10 cellular contexts compared by ENCODE assay signal in genomic region chr19:33273881-33274662, GRCh38. TPM values are rescaled to one million over a fixed set of nuclear protein-coding genes. Genes with fewer than 3 reads are reported as not detected.
A peak's percentile ranks its signal among the peaks of the same experiment; 100 is the strongest.
DNase-seq lines count a peak whose midpoint lies in the region; ATAC-seq, FAIRE-seq and TF ChIP-seq lines count a peak whose summit lies in the region.
"Had no signal": no experiment of that assay in that cellular context is flagged by ENCODE, and none has a peak within 500 bp of the region (broad histone marks: within the 10 kb centered on the region; RNA-seq: fewer than 3 reads in every experiment).

No MANE protein-coding gene starts in this region.

- no peak overlapping the region for H4K8ac ChIP-seq in mesendoderm (ENCODE audit: low read depth, low read length)

- H3K27me3 ChIP-seq in BJ (ENCODE audit: control insufficient read depth, insufficient read depth, low read length) (no peaks in the 10 kb centered on the region), keratinocyte (ENCODE audit: control insufficient read depth, extremely low read depth, insufficient read depth, low read length) (no peaks in the 10 kb centered on the region), mesendoderm (ENCODE audit: insufficient read depth, low read length, poor library complexity) (no peaks in the 10 kb centered on the region)
- H3K27me3 ChIP-seq: breast epithelium had no signal

- no peak overlapping the region for H3K18ac ChIP-seq in mesendoderm (ENCODE audit: low read length)

- H3K36me3 ChIP-seq in BJ (ENCODE audit: control insufficient read depth, insufficient read depth, low read length): no peaks in the 10 kb centered on the region
- H3K36me3 ChIP-seq in keratinocyte (ENCODE audit: control insufficient read depth in 2 of 2, extremely low read depth in 1 of 2, insufficient read depth in 2 of 2, low read length in 2 of 2): no peaks in the 10 kb centered on the region
- H3K36me3 ChIP-seq in mesendoderm (ENCODE audit: control insufficient read depth, insufficient read depth, low read length): no peaks in the 10 kb centered on the region
- H3K36me3 ChIP-seq: breast epithelium, HAP-1 had no signal

- H3K23ac ChIP-seq in mesendoderm (ENCODE audit: low read length): no peak overlapping the region

- H3K4me2 ChIP-seq in keratinocyte (ENCODE audit: control insufficient read depth, extremely low read depth, insufficient read depth, low read depth, low read length) (peak overlapping the region; percentile 25), mesendoderm (ENCODE audit: low read length) (no peak overlapping the region)

- CTCF ChIA-PET in BJ (lab: Yijun Ruan, JAX): interaction anchor here (0.7 kb wide), 1 partner anchor 23 kb away, joined by 3 read pairs; no protein-coding TSS in a partner anchor
- CTCF ChIA-PET in activated naive CD4-positive, alpha-beta T cell treated with anti-CD3 and anti-CD28 coated beads for 36 hours (lab: Charles Lee): no interaction called here

- H3K4me3 ChIP-seq in BJ (ENCODE audit: low read depth, low read length) (no peak overlapping the region), keratinocyte (ENCODE audit: control insufficient read depth in 2 of 3, extremely low read depth in 1 of 3, insufficient read depth in 2 of 3, low read depth in 1 of 3, low read length in 3 of 3) (no peak overlapping the region), mesendoderm (ENCODE audit: low read length) (no peak overlapping the region)
- H3K4me3 ChIP-seq: HAP-1 had no signal

- H3K4me1 ChIP-seq in keratinocyte (ENCODE audit: control insufficient read depth, extremely low read depth, insufficient read depth, low read length) (peaks cover 18% of the 10 kb centered on the region), mesendoderm (ENCODE audit: control insufficient read depth, low read depth, low read length) (peaks cover 2% of the 10 kb centered on the region)

- peak; percentile 89 for FAIRE-seq in keratinocyte (lab: Jason Lieb, UNC)

- WGBS in mesendoderm (ENCODE audit: extremely low coverage, insufficient coverage, low lambda C conversion rate): no CpG with 5 or more reads among the region's 16 CpGs

- intact Hi-C loops in activated naive CD4-positive, alpha-beta T cell treated with anti-CD3 and anti-CD28 coated beads for 36 hours (cut with micrococcal nuclease): no loop called here

- TF ChIP-seq CTCF in BJ (IDR thresholded peaks at IDR 0.05; ENCODE audit: insufficient read depth, low read depth, low read length) (no peak), keratinocyte (optimal IDR thresholded peaks at IDR 0.05 in 1 of 3, IDR thresholded peaks at IDR 0.05 in 1 of 3, conservative IDR thresholded peaks at IDR 0.05 in 1 of 3; ENCODE audit: extremely low read depth in 1 of 3, insufficient read depth in 2 of 3, low read length in 3 of 3) (no peak)

- dilution Hi-C loops in keratinocyte (cut with MboI; ENCODE audit: extremely low pct_ligation_motif_present, low sequenced_read_pairs): no loop called here

- peaks cover 2% of the 10 kb centered on the region for H3K27me3 Mint-ChIP-seq in activated naive CD4-positive, alpha-beta T cell treated with anti-CD3 and anti-CD28 coated beads for 36 hours (ENCODE audit: low read depth)

- H3K36me3 Mint-ChIP-seq in activated naive CD4-positive, alpha-beta T cell treated with anti-CD3 and anti-CD28 coated beads for 36 hours (ENCODE audit: low read depth): no peaks in the 10 kb centered on the region

- no peak overlapping the region for H2BK120ac ChIP-seq in mesendoderm (ENCODE audit: low read depth, low read length)

- no peak overlapping the region for H2AK5ac ChIP-seq in mesendoderm (ENCODE audit: low read length)

- no peaks in the 10 kb centered on the region for H3K79me1 ChIP-seq in mesendoderm (ENCODE audit: low read length)

- POLR2A ChIA-PET in BJ (lab: Charles Lee): no interaction called here

- H2BK15ac ChIP-seq in mesendoderm (replicated peaks; ENCODE audit: low read depth): no peak overlapping the region

- peaks cover 2% of the 10 kb centered on the region for H3K4me1 Mint-ChIP-seq in activated naive CD4-positive, alpha-beta T cell treated with anti-CD3 and anti-CD28 coated beads for 36 hours (ENCODE audit: low read depth)

- H3K9me3 ChIP-seq in keratinocyte (ENCODE audit: control insufficient read depth, low read depth, low read length): no peaks in the 10 kb centered on the region
- H3K9me3 ChIP-seq: breast epithelium, HAP-1 had no signal

- peak overlapping the region; percentile 77 for H2AFZ ChIP-seq in keratinocyte (ENCODE audit: control insufficient read depth, low read length)

- DNase-seq in BJ (ENCODE audit: low read depth) (peak; percentile 29), Kasumi-1 (lab: John Stamatoyannopoulos, UW) (peak; percentile 95 to 96), keratinocyte (ENCODE audit: low read depth, low spot score) (peak; percentile 73), mesendoderm (no peak)
- peak; percentile 39 for DNase-seq in activated naive CD4-positive, alpha-beta T cell treated with anti-CD3 and anti-CD28 coated beads for 36 hours
- DNase-seq in stimulated activated CD4-positive, alpha-beta T cell treated with anti-CD3 and anti-CD28 coated beads, Interleukin-4, amount 100 ng/mL, for 24 hours: peak; percentile 49
- no peak for DNase-seq in effector CD4-positive, alpha-beta T cell

- peak overlapping the region; percentile 20 for H3K27ac ChIP-seq in keratinocyte (ENCODE audit: control insufficient read depth, insufficient read depth, low read length)
- no peak overlapping the region for H3K27ac ChIP-seq in mesendoderm (ENCODE audit: low read depth, low read length)

- H4K5ac ChIP-seq in mesendoderm (ENCODE audit: low read length): no peak overlapping the region

- no peak overlapping the region for H3K27ac Mint-ChIP-seq in activated naive CD4-positive, alpha-beta T cell treated with anti-CD3 and anti-CD28 coated beads for 36 hours

- H3K4me3 Mint-ChIP-seq in activated naive CD4-positive, alpha-beta T cell treated with anti-CD3 and anti-CD28 coated beads for 36 hours: no peak overlapping the region

- H3K9ac ChIP-seq in keratinocyte (ENCODE audit: control insufficient read depth, extremely low read depth, insufficient read depth, low read length): peak overlapping the region; percentile 33
- H3K9ac ChIP-seq in mesendoderm (ENCODE audit: low read length): no peak overlapping the region

- H2BK5ac ChIP-seq in mesendoderm (ENCODE audit: low read length): no peak overlapping the region

- H3K9me1 ChIP-seq in keratinocyte (ENCODE audit: control insufficient read depth, extremely low read depth, insufficient read depth, low read length): no peaks in the 10 kb centered on the region

- H3K79me2 ChIP-seq in keratinocyte (ENCODE audit: control insufficient read depth, insufficient read depth, low read length): no peaks in the 10 kb centered on the region
- H3K79me2 ChIP-seq in mesendoderm (ENCODE audit: control insufficient read depth, insufficient read depth, low read length): no peaks in the 10 kb centered on the region

- no peaks in the 10 kb centered on the region for H4K20me1 ChIP-seq in keratinocyte (ENCODE audit: control insufficient read depth, extremely low read depth, insufficient read depth, low read length)

- no peaks in the 10 kb centered on the region for H3K9me3 Mint-ChIP-seq in activated naive CD4-positive, alpha-beta T cell treated with anti-CD3 and anti-CD28 coated beads for 36 hours

- ATAC-seq in HG03460 (IDR thresholded peaks at IDR 0.05; ENCODE audit: unreplicated experiment): no peak

- H3K56ac ChIP-seq in mesendoderm (ENCODE audit: low read length): no peak overlapping the region

- H3K4ac ChIP-seq in mesendoderm (ENCODE audit: low read depth, low read length): no peak overlapping the region

RNA-seq across cellular contexts. Expression of gene CEBPA, which starts 28.3 kb away (rescaled TPM):
- polyA plus RNA-seq in BJ (2011; rRNA removed): 0.28 and 0.50 TPM in 2 replicates
- 0.41 and 0.43 TPM in 2 replicates for polyA minus RNA-seq in BJ (2011; rRNA and poly(A)+ RNA removed)
- total RNA-seq in activated naive CD4-positive, alpha-beta T cell treated with anti-CD3 and anti-CD28 coated beads for 36 hours: under 1 TPM; 0.10 TPM
- polyA plus RNA-seq in keratinocyte: 1.5 to 6.4 TPM (median 3.6 TPM) in 3 replicates
- polyA plus RNA-seq in keratinocyte (2011; ENCODE audit: low read depth): 14.5 TPM
- polyA plus RNA-seq in keratinocyte (2011; cell fraction: cytosol; rRNA removed): 1.3 and 1.9 TPM in 2 replicates
- polyA plus RNA-seq in keratinocyte (2011; cell fraction: nucleus; rRNA removed): 2.4 and 3.3 TPM in 2 replicates
- 2.0 and 21.4 TPM in 2 replicates for polyA plus RNA-seq in keratinocyte (2012; ENCODE audit: low replicate concordance)
- 1.9 to 4.6 TPM (median 2.1 TPM) in 3 replicates for polyA minus RNA-seq in keratinocyte
- 1.7 TPM for polyA minus RNA-seq in keratinocyte (2011; cell fraction: cytosol; rRNA and poly(A)+ RNA removed)
- polyA minus RNA-seq in keratinocyte (2011; cell fraction: nucleus; rRNA and poly(A)+ RNA removed): 1.5 and 4.0 TPM in 2 replicates
- 0.55 TPM for polyA plus RNA-seq in mesendoderm (2013, experiment 1 of 2)
- 0.62 TPM for polyA plus RNA-seq in mesendoderm (2013, experiment 2 of 2)

RNA-seq across cellular contexts. Expression of gene SLC7A10, which starts 48.4 kb away (rescaled TPM):
- polyA plus RNA-seq in BJ (2011; rRNA removed) (not detected in 2 replicates), keratinocyte (not detected in 3 replicates)
- not detected in 2 replicates for polyA minus RNA-seq in BJ (2011; rRNA and poly(A)+ RNA removed)
- total RNA-seq in activated naive CD4-positive, alpha-beta T cell treated with anti-CD3 and anti-CD28 coated beads for 36 hours: not detected
- polyA plus RNA-seq in keratinocyte (2011; ENCODE audit: low read depth): not detected
- not detected in 2 replicates for polyA plus RNA-seq in keratinocyte (2011; cell fraction: cytosol; rRNA removed)
- not detected in 2 replicates for polyA plus RNA-seq in keratinocyte (2011; cell fraction: nucleus; rRNA removed)
- polyA plus RNA-seq in keratinocyte (2012; ENCODE audit: low replicate concordance): not detected in 2 replicates
- not detected in 3 replicates for polyA minus RNA-seq in keratinocyte
- not detected for polyA minus RNA-seq in keratinocyte (2011; cell fraction: cytosol; rRNA and poly(A)+ RNA removed)
- polyA minus RNA-seq in keratinocyte (2011; cell fraction: nucleus; rRNA and poly(A)+ RNA removed): not detected in 2 replicates
- 0.53 TPM for polyA plus RNA-seq in mesendoderm (2013, experiment 1 of 2)
- 0.53 TPM for polyA plus RNA-seq in mesendoderm (2013, experiment 2 of 2)

Comparison
In these comparisons a context has a peak if more than half of its experiments do, and no peak if none do; other contexts are left out.
1. DNase-seq: peak in BJ (single experiment), Kasumi-1 (2 of 2), activated naive CD4-positive, alpha-beta T cell treated with anti-CD3 and anti-CD28 coated beads for 36 hours (single experiment), keratinocyte (single experiment) and stimulated activated CD4-positive, alpha-beta T cell treated with anti-CD3 and anti-CD28 coated beads, Interleukin-4, amount 100 ng/mL, for 24 hours (single experiment); none in mesendoderm (single experiment) and effector CD4-positive, alpha-beta T cell (single experiment).